1 cellular context compared by ENCODE assay signal in the genomic region with DNA sequence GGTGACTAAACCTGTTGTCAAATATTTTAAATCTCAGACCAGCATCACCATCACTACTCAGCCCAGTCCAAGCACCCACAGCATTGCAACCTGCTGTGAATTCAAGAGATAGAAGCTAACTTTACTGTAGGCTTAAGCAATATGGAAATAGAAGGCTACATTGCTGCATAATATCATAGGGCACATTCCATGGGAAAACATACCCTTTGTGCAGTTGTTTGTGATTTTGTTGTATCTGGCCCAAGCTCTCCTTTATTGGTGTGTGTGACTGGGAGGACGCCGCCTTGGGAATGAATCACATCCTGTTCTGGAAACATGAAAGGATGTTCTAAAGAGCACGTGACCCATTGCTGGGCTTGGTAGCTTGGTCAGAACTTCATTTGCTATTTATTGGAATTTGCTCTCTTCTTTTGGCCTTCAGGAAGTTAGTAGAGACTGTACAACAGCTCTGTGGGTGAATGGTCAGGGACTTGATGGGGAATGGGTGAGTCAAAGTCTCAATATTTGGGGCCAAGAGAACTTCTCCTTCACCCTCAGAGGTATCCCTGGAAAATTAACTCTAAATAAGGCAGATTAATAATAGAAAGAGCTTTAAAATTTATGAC.
A peak's percentile ranks its signal among the peaks of the same experiment; 100 is the strongest.
TF ChIP-seq lines count a peak whose summit lies in the region.

No MANE protein-coding gene starts in this region.

TF ChIP-seq in HepG2, 621 proteins besides CTCF, POLR2A, EP300 and RAD21 (continued from another document and continues in another):
- TF ChIP-seq, protein P1, sequence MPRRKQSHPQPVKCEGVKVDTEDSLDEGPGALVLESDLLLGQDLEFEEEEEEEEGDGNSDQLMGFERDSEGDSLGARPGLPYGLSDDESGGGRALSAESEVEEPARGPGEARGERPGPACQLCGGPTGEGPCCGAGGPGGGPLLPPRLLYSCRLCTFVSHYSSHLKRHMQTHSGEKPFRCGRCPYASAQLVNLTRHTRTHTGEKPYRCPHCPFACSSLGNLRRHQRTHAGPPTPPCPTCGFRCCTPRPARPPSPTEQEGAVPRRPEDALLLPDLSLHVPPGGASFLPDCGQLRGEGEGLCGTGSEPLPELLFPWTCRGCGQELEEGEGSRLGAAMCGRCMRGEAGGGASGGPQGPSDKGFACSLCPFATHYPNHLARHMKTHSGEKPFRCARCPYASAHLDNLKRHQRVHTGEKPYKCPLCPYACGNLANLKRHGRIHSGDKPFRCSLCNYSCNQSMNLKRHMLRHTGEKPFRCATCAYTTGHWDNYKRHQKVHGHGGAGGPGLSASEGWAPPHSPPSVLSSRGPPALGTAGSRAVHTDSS (CRISPR knock-in tag; conservative IDR thresholded peaks at IDR 0.05) = no peak
- TF ChIP-seq ZSCAN21 (CRISPR knock-in tag; IDR thresholded peaks at IDR 0.05; ENCODE audit: borderline replicate concordance) = no peak
- TF ChIP-seq TAF1 (CRISPR knock-in tag; IDR thresholded peaks at IDR 0.05) = no peak
- TF ChIP-seq, protein P2, sequence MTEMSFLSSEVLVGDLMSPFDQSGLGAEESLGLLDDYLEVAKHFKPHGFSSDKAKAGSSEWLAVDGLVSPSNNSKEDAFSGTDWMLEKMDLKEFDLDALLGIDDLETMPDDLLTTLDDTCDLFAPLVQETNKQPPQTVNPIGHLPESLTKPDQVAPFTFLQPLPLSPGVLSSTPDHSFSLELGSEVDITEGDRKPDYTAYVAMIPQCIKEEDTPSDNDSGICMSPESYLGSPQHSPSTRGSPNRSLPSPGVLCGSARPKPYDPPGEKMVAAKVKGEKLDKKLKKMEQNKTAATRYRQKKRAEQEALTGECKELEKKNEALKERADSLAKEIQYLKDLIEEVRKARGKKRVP (CRISPR knock-in tag; IDR thresholded peaks at IDR 0.05) = peak in 1 of 2 experiments; percentile 84; a peak in 2 of 4 replicates
- TF ChIP-seq FOXM1 (CRISPR knock-in tag; IDR thresholded peaks at IDR 0.05) = no peak
- TF ChIP-seq THAP11 (CRISPR knock-in tag; IDR thresholded peaks at IDR 0.05) = peak; percentile 54; the same call in 1 of the 2 replicates
- TF ChIP-seq NCOA1 (CRISPR knock-in tag; IDR thresholded peaks at IDR 0.05) = 0 out of 2 replicates have a peak, but pooled peaks have one; percentile 1
- TF ChIP-seq ARNT2 (CRISPR knock-in tag; IDR thresholded peaks at IDR 0.05; ENCODE audit: low read depth) = no peak
- TF ChIP-seq, protein P3, sequence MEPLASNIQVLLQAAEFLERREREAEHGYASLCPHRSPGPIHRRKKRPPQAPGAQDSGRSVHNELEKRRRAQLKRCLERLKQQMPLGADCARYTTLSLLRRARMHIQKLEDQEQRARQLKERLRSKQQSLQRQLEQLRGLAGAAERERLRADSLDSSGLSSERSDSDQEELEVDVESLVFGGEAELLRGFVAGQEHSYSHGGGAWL (CRISPR knock-in tag; IDR thresholded peaks at IDR 0.05) = no peak
- TF ChIP-seq ZNF383 (CRISPR knock-in tag; IDR thresholded peaks at IDR 0.05; ENCODE audit: borderline replicate concordance) = no peak
- peak; percentile 73 for TF ChIP-seq MEF2D (CRISPR knock-in tag; IDR thresholded peaks at IDR 0.05)
- peak; percentile 53 for TF ChIP-seq CREB1 (IDR thresholded peaks at IDR 0.05)
- no peak for TF ChIP-seq CREB1 (CRISPR knock-in tag; IDR thresholded peaks at IDR 0.05)
- TF ChIP-seq MAFK (conservative IDR thresholded peaks at IDR 0.05 in 1 of 2, IDR thresholded peaks at IDR 0.05 in 1 of 2; ENCODE audit: low read length in 2 of 2) = no peak
- no peak for TF ChIP-seq MEIS1 (CRISPR knock-in tag; IDR thresholded peaks at IDR 0.05; ENCODE audit: borderline replicate concordance)
- no peak for TF ChIP-seq ATF7 (IDR thresholded peaks at IDR 0.05)
- TF ChIP-seq ATF7 (CRISPR knock-in tag; IDR thresholded peaks at IDR 0.05) = peak; percentile 37; the same call in 1 of the 2 replicates
- TF ChIP-seq GFI1 (CRISPR knock-in tag; IDR thresholded peaks at IDR 0.05; ENCODE audit: borderline replicate concordance) = peak; percentile 29; the same call in 1 of the 2 replicates
- no peak for TF ChIP-seq ZNF326 (CRISPR knock-in tag; IDR thresholded peaks at IDR 0.05; ENCODE audit: borderline replicate concordance)
- peak; percentile 79; the same call in 1 of the 2 replicates for TF ChIP-seq DPF2 (CRISPR knock-in tag; IDR thresholded peaks at IDR 0.05; ENCODE audit: borderline replicate concordance, low read depth)
- no peak; the same call in none of the 2 replicates for TF ChIP-seq NR2F6 (IDR thresholded peaks at IDR 0.05)
- peak; percentile 65 for TF ChIP-seq NR2F6 (CRISPR knock-in tag; IDR thresholded peaks at IDR 0.05)
- peak; percentile 55; the same call in 1 of the 2 replicates for TF ChIP-seq SAP130 (CRISPR knock-in tag; IDR thresholded peaks at IDR 0.05; ENCODE audit: low read depth)
- no peak; the same call in 1 of the 2 replicates for TF ChIP-seq ZNF460 (CRISPR knock-in tag; IDR thresholded peaks at IDR 0.05; ENCODE audit: borderline replicate concordance)
- no peak for TF ChIP-seq RBFOX2 (IDR thresholded peaks at IDR 0.05; ENCODE audit: low read depth, low read length)
- TF ChIP-seq ZNF563 (CRISPR knock-in tag; IDR thresholded peaks at IDR 0.05) = no peak
- TF ChIP-seq, protein P4, sequence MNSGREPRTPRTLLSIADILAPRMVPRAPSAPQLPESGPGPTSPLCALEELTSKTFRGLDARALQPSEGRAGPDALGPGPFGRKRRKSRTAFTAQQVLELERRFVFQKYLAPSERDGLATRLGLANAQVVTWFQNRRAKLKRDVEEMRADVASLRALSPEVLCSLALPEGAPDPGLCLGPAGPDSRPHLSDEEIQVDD (CRISPR knock-in tag; IDR thresholded peaks at IDR 0.05; ENCODE audit: borderline replicate concordance) = no peak
- no peak for TF ChIP-seq TGIF2 (CRISPR knock-in tag; IDR thresholded peaks at IDR 0.05)
- TF ChIP-seq HDAC2 (CRISPR knock-in tag; IDR thresholded peaks at IDR 0.05) = peak; percentile 49; the same call in 1 of the 2 replicates
- TF ChIP-seq, protein P5, sequence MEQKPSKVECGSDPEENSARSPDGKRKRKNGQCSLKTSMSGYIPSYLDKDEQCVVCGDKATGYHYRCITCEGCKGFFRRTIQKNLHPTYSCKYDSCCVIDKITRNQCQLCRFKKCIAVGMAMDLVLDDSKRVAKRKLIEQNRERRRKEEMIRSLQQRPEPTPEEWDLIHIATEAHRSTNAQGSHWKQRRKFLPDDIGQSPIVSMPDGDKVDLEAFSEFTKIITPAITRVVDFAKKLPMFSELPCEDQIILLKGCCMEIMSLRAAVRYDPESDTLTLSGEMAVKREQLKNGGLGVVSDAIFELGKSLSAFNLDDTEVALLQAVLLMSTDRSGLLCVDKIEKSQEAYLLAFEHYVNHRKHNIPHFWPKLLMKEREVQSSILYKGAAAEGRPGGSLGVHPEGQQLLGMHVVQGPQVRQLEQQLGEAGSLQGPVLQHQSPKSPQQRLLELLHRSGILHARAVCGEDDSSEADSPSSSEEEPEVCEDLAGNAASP (CRISPR knock-in tag; IDR thresholded peaks at IDR 0.05; ENCODE audit: borderline replicate concordance) = no peak
- TF ChIP-seq NFE2L2 (IDR thresholded peaks at IDR 0.05; ENCODE audit: low read length) = no peak; the same call in 1 of the 2 replicates
- TF ChIP-seq, protein P6, sequence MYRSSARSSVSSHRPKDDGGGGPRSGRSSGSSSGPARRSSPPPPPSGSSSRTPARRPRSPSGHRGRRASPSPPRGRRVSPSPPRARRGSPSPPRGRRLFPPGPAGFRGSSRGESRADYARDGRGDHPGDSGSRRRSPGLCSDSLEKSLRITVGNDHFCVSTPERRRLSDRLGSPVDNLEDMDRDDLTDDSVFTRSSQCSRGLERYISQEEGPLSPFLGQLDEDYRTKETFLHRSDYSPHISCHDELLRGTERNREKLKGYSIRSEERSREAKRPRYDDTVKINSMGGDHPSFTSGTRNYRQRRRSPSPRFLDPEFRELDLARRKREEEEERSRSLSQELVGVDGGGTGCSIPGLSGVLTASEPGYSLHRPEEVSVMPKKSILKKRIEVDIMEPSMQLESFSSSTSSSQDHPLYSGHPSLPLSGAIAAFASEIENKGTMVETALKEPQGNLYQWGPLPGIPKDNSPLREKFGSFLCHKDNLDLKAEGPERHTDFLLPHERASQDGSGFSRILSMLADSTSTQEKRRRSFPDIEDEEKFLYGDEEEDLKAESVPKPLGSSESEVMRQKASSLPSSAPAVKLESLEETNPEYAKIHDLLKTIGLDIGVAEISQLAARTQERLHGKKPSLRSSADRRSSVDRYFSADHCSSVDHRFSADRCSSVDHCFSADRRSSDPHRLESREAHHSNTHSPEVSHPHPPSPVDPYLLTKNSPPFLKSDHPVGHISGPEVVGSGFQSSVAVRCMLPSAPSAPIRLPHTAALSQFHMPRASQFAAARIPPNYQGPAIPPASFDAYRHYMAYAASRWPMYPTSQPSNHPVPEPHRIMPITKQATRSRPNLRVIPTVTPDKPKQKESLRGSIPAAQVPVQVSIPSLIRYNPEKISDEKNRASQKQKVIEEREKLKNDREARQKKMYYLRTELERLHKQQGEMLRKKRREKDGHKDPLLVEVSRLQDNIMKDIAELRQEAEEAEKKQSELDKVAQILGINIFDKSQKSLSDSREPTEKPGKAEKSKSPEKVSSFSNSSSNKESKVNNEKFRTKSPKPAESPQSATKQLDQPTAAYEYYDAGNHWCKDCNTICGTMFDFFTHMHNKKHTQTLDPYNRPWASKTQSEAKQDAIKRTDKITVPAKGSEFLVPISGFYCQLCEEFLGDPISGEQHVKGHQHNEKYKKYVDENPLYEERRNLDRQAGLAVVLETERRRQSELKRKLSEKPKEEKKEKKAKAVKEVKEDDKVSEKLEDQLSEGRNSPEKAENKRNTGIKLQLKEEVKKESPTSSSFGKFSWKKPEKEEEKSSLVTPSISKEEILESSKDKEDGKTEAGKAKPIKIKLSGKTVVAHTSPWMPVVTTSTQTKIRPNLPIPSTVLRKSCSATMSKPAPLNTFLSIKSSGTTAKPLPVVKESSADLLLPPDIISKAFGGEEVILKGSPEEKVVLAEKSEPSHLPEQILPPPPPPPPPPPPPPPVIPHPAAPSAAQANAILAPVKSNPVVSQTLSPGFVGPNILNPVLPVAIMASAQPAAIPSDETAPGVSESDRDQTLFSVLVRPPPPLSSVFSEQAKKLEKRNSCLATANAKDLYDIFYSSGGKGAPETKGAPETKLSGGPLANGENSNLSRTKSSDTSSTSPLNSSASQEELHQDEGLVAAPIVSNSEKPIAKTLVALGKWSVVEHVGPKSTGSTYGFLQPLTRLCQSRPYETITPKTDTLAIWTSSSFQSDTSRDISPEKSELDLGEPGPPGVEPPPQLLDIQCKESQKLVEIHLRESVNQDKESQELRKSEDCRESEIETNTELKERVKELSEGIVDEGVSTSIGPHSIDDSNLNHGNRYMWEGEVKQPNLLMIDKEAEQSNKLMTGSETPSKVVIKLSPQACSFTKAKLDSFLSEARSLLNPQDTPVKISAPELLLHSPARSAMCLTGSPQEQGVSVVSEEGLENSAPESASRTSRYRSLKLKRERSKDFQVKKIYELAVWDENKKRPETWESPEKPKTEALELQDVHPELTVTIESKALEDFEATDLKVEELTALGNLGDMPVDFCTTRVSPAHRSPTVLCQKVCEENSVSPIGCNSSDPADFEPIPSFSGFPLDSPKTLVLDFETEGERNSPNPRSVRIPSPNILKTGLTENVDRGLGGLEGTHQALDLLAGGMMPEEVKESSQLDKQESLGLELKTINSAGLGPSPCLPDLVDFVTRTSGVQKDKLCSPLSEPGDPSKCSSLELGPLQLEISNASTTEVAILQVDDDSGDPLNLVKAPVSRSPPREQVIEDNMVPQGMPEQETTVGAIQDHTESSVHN (CRISPR knock-in tag; IDR thresholded peaks at IDR 0.05) = no peak
- TF ChIP-seq PRMT3 (CRISPR knock-in tag; IDR thresholded peaks at IDR 0.05; ENCODE audit: borderline replicate concordance, low read depth) = no peak
- TF ChIP-seq ZNF615 (CRISPR knock-in tag; IDR thresholded peaks at IDR 0.05; ENCODE audit: borderline replicate concordance) = no peak
- TF ChIP-seq ZNF3 (CRISPR knock-in tag; IDR thresholded peaks at IDR 0.05) = no peak
- peak; percentile 74 for TF ChIP-seq RCOR2 (CRISPR knock-in tag; IDR thresholded peaks at IDR 0.05)
- no peak for TF ChIP-seq ZNF569 (CRISPR knock-in tag; IDR thresholded peaks at IDR 0.05; ENCODE audit: borderline replicate concordance)
- TF ChIP-seq POLR2G (IDR thresholded peaks at IDR 0.05; ENCODE audit: low read depth, low read length) = peak; percentile 62
- TF ChIP-seq, protein P7, sequence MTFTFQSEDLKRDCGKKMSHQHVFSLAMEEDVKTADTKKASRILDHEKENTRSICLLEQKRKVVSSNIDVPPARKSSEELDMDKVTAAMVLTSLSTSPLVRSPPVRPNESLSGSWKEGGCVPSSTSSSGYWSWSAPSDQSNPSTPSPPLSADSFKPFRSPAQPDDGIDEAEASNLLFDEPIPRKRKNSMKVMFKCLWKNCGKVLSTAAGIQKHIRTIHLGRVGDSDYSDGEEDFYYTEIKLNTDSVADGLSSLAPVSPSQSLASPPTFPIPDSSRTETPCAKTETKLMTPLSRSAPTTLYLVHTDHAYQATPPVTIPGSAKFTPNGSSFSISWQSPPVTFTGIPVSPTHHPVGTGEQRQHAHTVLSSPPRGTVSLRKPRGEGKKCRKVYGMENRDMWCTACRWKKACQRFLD (CRISPR knock-in tag; IDR thresholded peaks at IDR 0.05; ENCODE audit: borderline replicate concordance) = no peak
- TF ChIP-seq ZNF557 (CRISPR knock-in tag; IDR thresholded peaks at IDR 0.05) = 0 out of 2 replicates have a peak, but pooled peaks have one; percentile 69
- TF ChIP-seq, protein P8, sequence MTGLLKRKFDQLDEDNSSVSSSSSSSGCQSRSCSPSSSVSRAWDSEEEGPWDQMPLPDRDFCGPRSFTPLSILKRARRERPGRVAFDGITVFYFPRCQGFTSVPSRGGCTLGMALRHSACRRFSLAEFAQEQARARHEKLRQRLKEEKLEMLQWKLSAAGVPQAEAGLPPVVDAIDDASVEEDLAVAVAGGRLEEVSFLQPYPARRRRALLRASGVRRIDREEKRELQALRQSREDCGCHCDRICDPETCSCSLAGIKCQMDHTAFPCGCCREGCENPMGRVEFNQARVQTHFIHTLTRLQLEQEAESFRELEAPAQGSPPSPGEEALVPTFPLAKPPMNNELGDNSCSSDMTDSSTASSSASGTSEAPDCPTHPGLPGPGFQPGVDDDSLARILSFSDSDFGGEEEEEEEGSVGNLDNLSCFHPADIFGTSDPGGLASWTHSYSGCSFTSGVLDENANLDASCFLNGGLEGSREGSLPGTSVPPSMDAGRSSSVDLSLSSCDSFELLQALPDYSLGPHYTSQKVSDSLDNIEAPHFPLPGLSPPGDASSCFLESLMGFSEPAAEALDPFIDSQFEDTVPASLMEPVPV (CRISPR knock-in tag; IDR thresholded peaks at IDR 0.05) = no peak
- no peak for TF ChIP-seq STAT5B (CRISPR knock-in tag; IDR thresholded peaks at IDR 0.05)
- TF ChIP-seq MYC (CRISPR knock-in tag; IDR thresholded peaks at IDR 0.05; ENCODE audit: borderline replicate concordance) = 0 out of 2 replicates have a peak, but pooled peaks have one; percentile 23
- no peak for TF ChIP-seq SIN3B (IDR thresholded peaks at IDR 0.05; ENCODE audit: low read length)
- no peak for TF ChIP-seq MAFF (IDR thresholded peaks at IDR 0.05; ENCODE audit: low read depth, low read length)
- TF ChIP-seq, protein P9, sequence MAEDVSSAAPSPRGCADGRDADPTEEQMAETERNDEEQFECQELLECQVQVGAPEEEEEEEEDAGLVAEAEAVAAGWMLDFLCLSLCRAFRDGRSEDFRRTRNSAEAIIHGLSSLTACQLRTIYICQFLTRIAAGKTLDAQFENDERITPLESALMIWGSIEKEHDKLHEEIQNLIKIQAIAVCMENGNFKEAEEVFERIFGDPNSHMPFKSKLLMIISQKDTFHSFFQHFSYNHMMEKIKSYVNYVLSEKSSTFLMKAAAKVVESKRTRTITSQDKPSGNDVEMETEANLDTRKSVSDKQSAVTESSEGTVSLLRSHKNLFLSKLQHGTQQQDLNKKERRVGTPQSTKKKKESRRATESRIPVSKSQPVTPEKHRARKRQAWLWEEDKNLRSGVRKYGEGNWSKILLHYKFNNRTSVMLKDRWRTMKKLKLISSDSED (CRISPR knock-in tag; IDR thresholded peaks at IDR 0.05) = no peak
- TF ChIP-seq ZZZ3 (CRISPR knock-in tag; IDR thresholded peaks at IDR 0.05; ENCODE audit: borderline replicate concordance) = no peak; the same call in 1 of the 2 replicates
- no peak for TF ChIP-seq NFATC3 (CRISPR knock-in tag; IDR thresholded peaks at IDR 0.05)
